Comparison of ENCODE assay signal across 8 cellular contexts in the genomic region with DNA sequence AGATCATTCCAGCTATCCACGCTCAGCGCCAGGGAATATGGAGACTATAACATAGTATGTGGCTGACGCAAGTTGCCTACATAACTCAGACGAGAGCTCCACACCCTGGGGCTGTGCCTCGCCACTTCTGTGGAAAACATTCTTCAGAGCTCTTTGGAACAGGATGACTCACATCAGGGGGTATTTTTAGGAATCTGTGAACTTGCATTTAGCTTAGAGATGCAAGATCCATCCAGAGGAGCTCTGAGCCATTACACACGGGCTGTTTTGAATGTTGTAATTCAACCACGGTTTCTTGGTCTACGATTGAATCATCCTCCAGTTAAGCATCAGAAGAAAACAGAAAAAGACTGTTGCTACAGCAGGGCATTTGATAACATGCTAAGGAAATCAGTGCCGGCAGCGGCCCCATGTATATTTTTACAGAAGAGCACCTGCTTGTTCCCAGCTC.
DNase-seq lines count a peak whose midpoint lies in the region; ATAC-seq and TF ChIP-seq lines count a peak whose summit lies in the region.

No MANE protein-coding gene starts in this region.

- no peaks in the 10 kb centered on the region for H3K36me3 ChIP-seq in BLaER1 treated with 17β-estradiol and CSF1 and Interleukin-3, amounts not matched to agents 10 nM and 100 nM
- H3K36me3 ChIP-seq in PC-9 (ENCODE audit: low read depth) = no peaks in the 10 kb centered on the region
- H3K36me3 ChIP-seq in upper lobe of right lung = no peaks in the 10 kb centered on the region

- H4K20me1 ChIP-seq in BLaER1 treated with 17β-estradiol and CSF1 and Interleukin-3, amounts not matched to agents 10 nM and 100 nM = no peaks in the 10 kb centered on the region
- no peaks in the 10 kb centered on the region for H4K20me1 ChIP-seq in PC-9 (ENCODE audit: insufficient read depth)

- H3K27ac Mint-ChIP-seq in neural crest cell (ENCODE audit: unreplicated experiment) = peak overlapping the region; percentile 58
- H3K27ac Mint-ChIP-seq in immature natural killer cell = no peak overlapping the region

- H3K9me2 ChIP-seq in PC-9 (ENCODE audit: insufficient read depth) = no peaks in the 10 kb centered on the region

- CTCF ChIA-PET in PC-9 (lab: Charles Lee) = interaction anchor here (1.0 to 1.5 kb wide), 2 partner anchors 10 to 360 kb away, joined by 4 to 5 read pairs; no protein-coding TSS in a partner anchor

- POLR2A ChIA-PET in PC-9 (lab: Charles Lee; ENCODE audit: unreplicated experiment) = interaction anchor here (0.6 to 1.1 kb wide), 8 partner anchors 10 to 1299 kb away, joined by 3 to 13 read pairs (median 4); no protein-coding TSS in a partner anchor

- peak overlapping the region in 3 of 11 experiments; percentile 64 to 72 (median 65); a peak in 6 of 22 replicates for H3K9ac ChIP-seq in BLaER1 treated with 17β-estradiol and CSF1 and Interleukin-3, amounts not matched to agents 10 nM and 100 nM

- peaks cover 18% of the 10 kb centered on the region; the same call in 1 of the 2 replicates for H3F3A ChIP-seq in PC-9 (ENCODE audit: insufficient read depth, low read depth)

- no peaks in the 10 kb centered on the region for H3K79me2 ChIP-seq in PC-9 (ENCODE audit: low read depth)

- ATAC-seq in upper lobe of right lung = peak; percentile 95

- BruUV-seq in PC-9 (replicated peaks; lab: Mats Ljungman, UMichigan) = no TSS peak

- H3K27me3 ChIP-seq in BLaER1 treated with 17β-estradiol and CSF1 and Interleukin-3, amounts not matched to agents 10 nM and 100 nM = no peaks in the 10 kb centered on the region
- H3K27me3 ChIP-seq in PC-9 (ENCODE audit: insufficient read depth, low read depth) (no peaks in the 10 kb centered on the region), upper lobe of right lung (no peaks in the 10 kb centered on the region)

- TF ChIP-seq CTCF in PC-9 (conservative IDR thresholded peaks at IDR 0.05) (no peak), neural crest cell (conservative IDR thresholded peaks at IDR 0.05) (no peak), upper lobe of right lung (IDR thresholded peaks at IDR 0.05) (no peak)

- H3K9me3 Mint-ChIP-seq in neural crest cell (peaks cover 3% of the 10 kb centered on the region), immature natural killer cell (peaks cover 0 to 1% (median 0%) of the 10 kb centered on the region in 6 donors)

- no peak overlapping the region for H3K4me3 ChIP-seq in BLaER1 treated with 17β-estradiol and CSF1 and Interleukin-3, amounts not matched to agents 10 nM and 100 nM
- H3K4me3 ChIP-seq in PC-9 = peak overlapping the region; percentile 16; the same call in 1 of the 2 replicates
- no peak overlapping the region for H3K4me3 ChIP-seq in upper lobe of right lung

- H2AFZ ChIP-seq in PC-9 = peak overlapping the region; percentile 72; the same call in 1 of the 2 replicates

- H3K27me3 Mint-ChIP-seq in neural crest cell (ENCODE audit: low read depth) = no peaks in the 10 kb centered on the region
- H3K27me3 Mint-ChIP-seq in immature natural killer cell (ENCODE audit: low read depth in 3 of 3) = peaks cover 3 to 10% (median 6%) of the 10 kb centered on the region in 3 donors

- H3K4me1 Mint-ChIP-seq in neural crest cell (peaks cover 24% of the 10 kb centered on the region), immature natural killer cell (no peaks in the 10 kb centered on the region)

- H3K36me3 Mint-ChIP-seq in neural crest cell (ENCODE audit: low read depth) (no peaks in the 10 kb centered on the region), immature natural killer cell (no peaks in the 10 kb centered on the region)

- peaks cover 0 to 10% (median 0%) of the 10 kb centered on the region in 11 experiments; a peak in 3 of 22 replicates for H3K9me3 ChIP-seq in BLaER1 treated with 17β-estradiol and CSF1 and Interleukin-3, amounts not matched to agents 10 nM and 100 nM (replicated peaks in 1 of 11)
- H3K9me3 ChIP-seq in PC-9 (ENCODE audit: insufficient read depth, low read depth) = no peaks in the 10 kb centered on the region
- no peaks in the 10 kb centered on the region for H3K9me3 ChIP-seq in upper lobe of right lung

- in situ Hi-C loops in G401 (cut with HindIII; ENCODE audit: low sequenced_read_pairs) = no loop called here

- H3K4me2 ChIP-seq in BLaER1 treated with 17β-estradiol and CSF1 and Interleukin-3, amounts not matched to agents 10 nM and 100 nM = peak overlapping the region in 8 of 11 experiments; percentile 4 to 79 (median 58); a peak in 16 of 22 replicates
- H3K4me2 ChIP-seq in PC-9 = peak overlapping the region; percentile 66

- intact Hi-C loops in PC-9 (cut with micrococcal nuclease; ENCODE audit: unreplicated experiment) = loop anchor here (1.0 to 10.0 kb wide), 10 partner anchors 102 to 1150 kb away; no protein-coding TSS in a partner anchor
- intact Hi-C loops in upper lobe of right lung (cut with DNase I) = no loop called here

- peak; percentile 87 to 97 for DNase-seq in PC-9
- peak; percentile 61 for DNase-seq in dermis blood vessel endothelial cell
- DNase-seq in neural crest cell (ENCODE audit: low read depth, low spot score) = no peak
- DNase-seq in upper lobe of right lung = peak; percentile 72
- DNase-seq in NCI-H2227 treated with DMSO at 0.1 percent for 48 hours (lab: John Stamatoyannopoulos, UW) = no peak
- no peak for DNase-seq in G401 (ENCODE audit: low spot score)
- DNase-seq in immature natural killer cell = no peak

- H3K4me3 Mint-ChIP-seq in neural crest cell (no peak overlapping the region), immature natural killer cell (no peak overlapping the region)

- H3K4me1 ChIP-seq in BLaER1 treated with 17β-estradiol and CSF1 and Interleukin-3, amounts not matched to agents 10 nM and 100 nM = peaks cover 0 to 34% (median 21%) of the 10 kb centered on the region in 10 experiments; a peak in 11 of 20 replicates
- H3K4me1 ChIP-seq in PC-9 (replicated peaks; ENCODE audit: insufficient read depth) = peaks cover 23% of the 10 kb centered on the region
- peaks cover 15% of the 10 kb centered on the region for H3K4me1 ChIP-seq in upper lobe of right lung

- peak overlapping the region in 9 of 11 experiments; percentile 13 to 87 (median 63); a peak in 13 of 22 replicates for H3K27ac ChIP-seq in BLaER1 treated with 17β-estradiol and CSF1 and Interleukin-3, amounts not matched to agents 10 nM and 100 nM
- H3K27ac ChIP-seq in PC-9 (peak overlapping the region; percentile 93), upper lobe of right lung (peak overlapping the region; percentile 24)

Comparison
In these comparisons a context has a peak if more than half of its experiments do, and no peak if none do; other contexts are left out.
1. H3K27ac ChIP-seq: peak in every context shown above with its lines; median percentile 93 in PC-9; 63 in BLaER1 treated with 17β-estradiol and CSF1 and Interleukin-3, amounts not matched to agents 10 nM and 100 nM; 24 in upper lobe of right lung.
2. DNase-seq: peak in PC-9 (2 of 2), dermis blood vessel endothelial cell (single experiment) and upper lobe of right lung (single experiment); none in neural crest cell (single experiment), NCI-H2227 treated with DMSO at 0.1 percent for 48 hours (single experiment), G401 (single experiment) and immature natural killer cell (0 of 3).